Comparison of ENCODE assay signal across 19 cellular contexts in the genomic region with DNA sequence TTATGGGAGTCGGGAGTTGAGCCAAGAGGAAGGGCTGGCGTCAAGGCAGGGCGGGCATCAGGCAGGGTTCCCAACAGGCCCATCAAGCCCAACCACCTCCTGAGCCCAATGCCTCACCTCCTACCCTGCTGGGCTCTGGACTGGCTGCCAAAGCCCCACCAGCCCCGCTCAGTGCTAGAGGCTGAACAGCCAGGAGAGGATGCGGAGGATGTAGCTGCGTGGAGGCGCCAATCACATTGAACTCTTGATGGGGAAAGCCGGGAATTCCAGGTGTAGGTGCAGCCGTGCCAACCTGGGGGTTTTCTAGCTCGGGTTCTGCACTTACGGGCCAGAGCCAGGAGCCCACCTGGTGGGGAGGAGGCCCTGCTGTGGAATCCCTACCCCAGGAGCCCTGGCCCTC. TPM values are rescaled to one million over a fixed set of nuclear protein-coding genes. Genes with fewer than 3 reads are reported as not detected.
DNase-seq lines count a peak whose midpoint lies in the region; ATAC-seq, FAIRE-seq and TF ChIP-seq lines count a peak whose summit lies in the region.
"Had no signal": no experiment of that assay in that cellular context is flagged by ENCODE, and none has a peak within 500 bp of the region (broad histone marks: within the 10 kb centered on the region; RNA-seq: fewer than 3 reads in every experiment).

No MANE protein-coding gene starts in this region.

- peak overlapping the region in 1 of 2 experiments; percentile 19; a peak in 1 of 4 replicates for H3K9ac ChIP-seq in K562 (ENCODE audit: insufficient read depth in 1 of 2, low read depth in 2 of 2, low read length in 2 of 2)

- intact Hi-C loops in K562 (cut with micrococcal nuclease) (no loop called here), heart right ventricle (cut with DNase I) (no loop called here)

- TF ChIP-seq RAD21 in K562 (CRISPR knock-in tag; conservative IDR thresholded peaks at IDR 0.05 in 1 of 2, IDR thresholded peaks at IDR 0.05 in 1 of 2) = no peak

- no peak overlapping the region for H3K4me3 Mint-ChIP-seq in activated T-cell treated with anti-CD3 and anti-CD28 coated beads, Interleukin-2, amount 50 U/mL, for 24 hours
- peak overlapping the region; percentile 38 for H3K4me3 Mint-ChIP-seq in neural crest cell

- no peak for TF ChIP-seq EP300 in K562 (IDR thresholded peaks at IDR 0.05; ENCODE audit: low read length)

- no peak for TF ChIP-seq CTCF in K562 (IDR thresholded peaks at IDR 0.05 in 2 of 3, conservative IDR thresholded peaks at IDR 0.05 in 1 of 3; ENCODE audit: insufficient read depth in 2 of 3, low read depth in 1 of 3, low read length in 3 of 3)
- TF ChIP-seq CTCF in heart right ventricle (IDR thresholded peaks at IDR 0.05) = no peak
- no peak for TF ChIP-seq CTCF in neural crest cell (conservative IDR thresholded peaks at IDR 0.05)
- TF ChIP-seq CTCF in GM10248 (IDR thresholded peaks at IDR 0.05; ENCODE audit: control extremely low read depth, extremely low read depth, low read depth, missing control alignments) = no peak

- H3K9me3 Mint-ChIP-seq in activated T-cell treated with anti-CD3 and anti-CD28 coated beads, Interleukin-2, amount 50 U/mL, for 24 hours = no peaks in the 10 kb centered on the region
- no peaks in the 10 kb centered on the region for H3K9me3 Mint-ChIP-seq in neural crest cell

- peaks cover 0 to 19% of the 10 kb centered on the region in 2 experiments; a peak in 1 of 5 replicates for H3K4me1 ChIP-seq in K562 (replicated peaks in 1 of 2; ENCODE audit: control insufficient read depth in 2 of 2, insufficient read depth in 2 of 2, low read length in 2 of 2)
- H3K4me1 ChIP-seq in heart right ventricle = peaks cover 0 to 28% (median 8%) of the 10 kb centered on the region in 9 donors

- H3K36me3 ChIP-seq in K562 (ENCODE audit: control insufficient read depth, insufficient read depth, low read length) (peaks cover 98% of the 10 kb centered on the region), heart right ventricle (peaks cover 0 to 100% (median 26%) of the 10 kb centered on the region in 9 donors)

- H3K79me2 ChIP-seq in K562 (ENCODE audit: control insufficient read depth, insufficient read depth, low read length) = peaks cover 15% of the 10 kb centered on the region

- POLR2A ChIA-PET in K562 (lab: Yijun Ruan, JAX) = interaction anchor here (0.6 to 1.0 kb wide), 2 partner anchors 10 to 105 kb away, joined by 3 to 4 read pairs; partner anchors contain the start of gene ZNF655
- POLR2A ChIA-PET in GM10248 (lab: Yijun Ruan, JAX) = no interaction called here

- H3K4me1 Mint-ChIP-seq in activated T-cell treated with anti-CD3 and anti-CD28 coated beads, Interleukin-2, amount 50 U/mL, for 24 hours (ENCODE audit: low read depth) = no peaks in the 10 kb centered on the region
- H3K4me1 Mint-ChIP-seq in neural crest cell = no peaks in the 10 kb centered on the region

- CTCF ChIA-PET in K562 (lab: Yijun Ruan, JAX; ENCODE audit: low intra/inter-chr PET ratio) (no interaction called here), GM10248 (lab: Yijun Ruan, JAX) (no interaction called here)

- H3K4me2 ChIP-seq in K562 (ENCODE audit: insufficient read depth, low read length) = no peak overlapping the region

- 90% methylated on average over 11 of the region's 11 CpGs for WGBS in K562 (ENCODE audit: insufficient coverage, low coverage, missing lambda C conversion rate)
- 81 to 87% methylated on average over 11 of the region's 11 CpGs for WGBS in heart right ventricle, 2 donors

- H3K4me3 ChIP-seq in K562 (no peak overlapping the region), heart right ventricle (no peak overlapping the region)

- H4K20me1 ChIP-seq in K562 (replicated peaks; ENCODE audit: control insufficient read depth, insufficient read depth, low read length) = peaks cover 21% of the 10 kb centered on the region; the same call in 1 of the 2 replicates

- no peak for TF ChIP-seq POLR2A in K562 (conservative IDR thresholded peaks at IDR 0.05)

- in situ Hi-C loops in K562 (cut with MboI) = no loop called here

- H2AFZ ChIP-seq in K562 (ENCODE audit: low read depth, low read length) = no peak overlapping the region

- H3K27ac ChIP-seq in K562 (ENCODE audit: extremely low read depth, low read depth, low read length) (no peak overlapping the region), heart right ventricle (peak overlapping the region in 5 of 10 donors; percentile 34 to 62 (median 57))

- no peak for FAIRE-seq in K562 (lab: Jason Lieb, UNC)
- FAIRE-seq: A204.1, GM19239 had no signal

- no peak for DNase-seq in activated T-cell treated with anti-CD3 and anti-CD28 coated beads, Interleukin-2, amount 50 U/mL, for 24 hours
- DNase-seq in activated T-cell treated with anti-CD3 and anti-CD28 coated beads, Interleukin-2, amount 50 U/mL, for 1 hour = no peak
- DNase-seq in K562 (ENCODE audit: extremely low read depth in 1 of 4, low spot score in 3 of 4) = no peak
- peak in 1 of 2 donors; percentile 34 for DNase-seq in heart right ventricle
- DNase-seq in neural crest cell (ENCODE audit: low read depth, low spot score) = no peak
- no peak for DNase-seq in GM10248 (ENCODE audit: extremely low spot score)
- DNase-seq: C1 segment of cervical spinal cord, EL, KG1, NCI-H1436, NCI-H2029, NCI-H2171 treated with DMSO at 0.1 percent for 48 hours, NCI-H446 treated with DMSO at 0.1 percent for 48 hours, NCI-H748 treated with DMSO at 0.1 percent for 48 hours, PC-3 had no signal

- H3K9me3 ChIP-seq in K562 (replicated peaks; ENCODE audit: control insufficient read depth, insufficient read depth, low read depth, low read length) (no peaks in the 10 kb centered on the region), heart right ventricle (no peaks in the 10 kb centered on the region)

- peak overlapping the region; percentile 47 for H3K27ac Mint-ChIP-seq in activated T-cell treated with anti-CD3 and anti-CD28 coated beads, Interleukin-2, amount 50 U/mL, for 24 hours
- no peak overlapping the region for H3K27ac Mint-ChIP-seq in neural crest cell (ENCODE audit: unreplicated experiment)

- H3K27me3 ChIP-seq in K562 (ENCODE audit: control insufficient read depth in 2 of 2, insufficient read depth in 2 of 2, low read length in 2 of 2) (no peaks in the 10 kb centered on the region), heart right ventricle (no peaks in the 10 kb centered on the region)

- no peaks in the 10 kb centered on the region for H3K9me1 ChIP-seq in K562 (ENCODE audit: control insufficient read depth, insufficient read depth, low read length)

- no TSS peak for BruUV-seq in K562 (replicated peaks; lab: Mats Ljungman, UMichigan)

- H3K36me3 Mint-ChIP-seq in activated T-cell treated with anti-CD3 and anti-CD28 coated beads, Interleukin-2, amount 50 U/mL, for 24 hours (ENCODE audit: low read depth) = peaks cover 99% of the 10 kb centered on the region
- H3K36me3 Mint-ChIP-seq in neural crest cell (ENCODE audit: low read depth) = peaks cover 14% of the 10 kb centered on the region

- H3K27me3 Mint-ChIP-seq in activated T-cell treated with anti-CD3 and anti-CD28 coated beads, Interleukin-2, amount 50 U/mL, for 24 hours = no peaks in the 10 kb centered on the region
- no peaks in the 10 kb centered on the region for H3K27me3 Mint-ChIP-seq in neural crest cell (ENCODE audit: low read depth)

- ATAC-seq in K562 (no peak), heart right ventricle (peak; percentile 36 to 73 (median 59)), GM19467 (IDR thresholded peaks at IDR 0.05; ENCODE audit: unreplicated experiment) (no peak), HG02938 (IDR thresholded peaks at IDR 0.05; ENCODE audit: unreplicated experiment) (no peak)
- ATAC-seq: PC-3 had no signal

RNA-seq across cellular contexts. Expression of gene ATP5MF, which starts 12.9 kb away (rescaled TPM):
- total RNA-seq in K562 (2011; cell fraction: chromatin; rRNA removed; ENCODE audit: low replicate concordance) = 199 and 200 TPM in 2 replicates
- 227 and 265 TPM in 2 replicates for total RNA-seq in K562 (2011; cell fraction: nucleolus; rRNA removed)
- total RNA-seq in K562 (2011; cell fraction: nucleoplasm; rRNA removed) = 307 and 337 TPM in 2 replicates
- 1,647 and 1,953 TPM in 2 replicates for total RNA-seq in K562 (2014; rRNA removed)
- 2,182 and 2,228 TPM in 2 replicates for total RNA-seq in K562 (2014; rRNA removed; fragmentation: Illumina TruSeq; extraction: Trizol)
- total RNA-seq in K562 (2015; rRNA removed; fragmentation: Illumina TruSeq; extraction: Trizol) = 2,335 and 2,592 TPM in 2 replicates
- total RNA-seq in K562 (2021) = 949 and 959 TPM in 2 replicates
- 1,154 and 1,475 TPM in 2 replicates for polyA plus RNA-seq in K562 (2011; rRNA removed)
- 4,298 and 5,093 TPM in 2 replicates for polyA plus RNA-seq in K562 (2011; cell fraction: cytosol; rRNA removed)
- 459 and 582 TPM in 2 replicates for polyA plus RNA-seq in K562 (2011; cell fraction: nucleus; rRNA removed)
- 1,640 and 4,263 TPM in 2 replicates for polyA plus RNA-seq in K562 (2012)
- 2,809 and 3,010 TPM in 2 replicates for polyA plus RNA-seq in K562 (2014; fragmentation: Illumina TruSeq; extraction: Trizol)
- polyA plus RNA-seq in K562 (2014; fragmentation: Nextera tagmentation; extraction: Ambion mirVana) = 1,000 to 10,000 TPM; 4,986 to 5,374 TPM
- polyA plus RNA-seq in K562 (2014; rRNA removed) = 2,215 and 2,237 TPM in 2 replicates
- polyA minus RNA-seq in K562 (2011; rRNA and poly(A)+ RNA removed) = 447 and 659 TPM in 2 replicates
- 332 and 417 TPM in 2 replicates for polyA minus RNA-seq in K562 (2011; cell fraction: cytosol; rRNA and poly(A)+ RNA removed)
- polyA minus RNA-seq in K562 (2011; cell fraction: nucleus; rRNA and poly(A)+ RNA removed) = 50.5 and 91.3 TPM in 2 replicates
- 100 to 1,000 TPM; 571 to 924 (median 746) TPM for total RNA-seq in heart right ventricle
- 1,000 to 10,000 TPM; 2,534 to 4,161 TPM for polyA plus RNA-seq in heart right ventricle
- 403 and 423 TPM in 2 replicates for total RNA-seq in neural crest cell

RNA-seq across cellular contexts. Expression of gene CPSF4, which starts 14.4 kb away (rescaled TPM):
- 152 and 384 TPM in 2 replicates for total RNA-seq in K562 (2011; cell fraction: chromatin; rRNA removed; ENCODE audit: low replicate concordance)
- total RNA-seq in K562 (2011; cell fraction: nucleolus; rRNA removed) = 218 TPM in 2 replicates
- total RNA-seq in K562 (2011; cell fraction: nucleoplasm; rRNA removed) = 228 and 250 TPM in 2 replicates
- total RNA-seq in K562 (2014; rRNA removed) (71.7 and 83.4 TPM in 2 replicates), K562 (2014; rRNA removed; fragmentation: Illumina TruSeq; extraction: Trizol) (39.2 and 46.1 TPM in 2 replicates), K562 (2015; rRNA removed; fragmentation: Illumina TruSeq; extraction: Trizol) (63.9 and 66.7 TPM in 2 replicates), K562 (2021) (97.7 and 99.8 TPM in 2 replicates), heart right ventricle (10 to 100 TPM; 12.6 to 21.7 (median 15.7) TPM), neural crest cell (111 and 117 TPM in 2 replicates)
- polyA plus RNA-seq in K562 (2011; rRNA removed) (81.3 and 83.8 TPM in 2 replicates), K562 (2014; fragmentation: Illumina TruSeq; extraction: Trizol) (86.8 and 90.7 TPM in 2 replicates), K562 (2014; fragmentation: Nextera tagmentation; extraction: Ambion mirVana) (10 to 100 TPM; 16.9 to 17.4 TPM), K562 (2014; rRNA removed) (118 and 126 TPM in 2 replicates), heart right ventricle (10 to 100 TPM; 19.7 to 20.7 TPM)
- 74.0 and 128 TPM in 2 replicates for polyA plus RNA-seq in K562 (2011; cell fraction: cytosol; rRNA removed)
- polyA plus RNA-seq in K562 (2011; cell fraction: nucleus; rRNA removed) = 257 and 356 TPM in 2 replicates
- 69.0 and 82.1 TPM in 2 replicates for polyA plus RNA-seq in K562 (2012)
- polyA minus RNA-seq in K562 (2011; rRNA and poly(A)+ RNA removed) = 32.3 and 54.6 TPM in 2 replicates
- polyA minus RNA-seq in K562 (2011; cell fraction: cytosol; rRNA and poly(A)+ RNA removed) = 26.3 and 38.3 TPM in 2 replicates
- polyA minus RNA-seq in K562 (2011; cell fraction: nucleus; rRNA and poly(A)+ RNA removed) = 63.5 and 66.6 TPM in 2 replicates

RNA-seq across cellular contexts. Expression of gene PTCD1, which starts 14.5 kb away (rescaled TPM):
- 20.1 and 49.2 TPM in 2 replicates for total RNA-seq in K562 (2011; cell fraction: chromatin; rRNA removed; ENCODE audit: low replicate concordance)
- 22.2 and 25.2 TPM in 2 replicates for total RNA-seq in K562 (2011; cell fraction: nucleolus; rRNA removed)
- total RNA-seq in K562 (2011; cell fraction: nucleoplasm; rRNA removed) = 9.8 and 15.1 TPM in 2 replicates
- total RNA-seq in K562 (2014; rRNA removed) (17.1 and 24.4 TPM in 2 replicates), K562 (2014; rRNA removed; fragmentation: Illumina TruSeq; extraction: Trizol) (6.2 and 6.9 TPM in 2 replicates), K562 (2015; rRNA removed; fragmentation: Illumina TruSeq; extraction: Trizol) (10.3 and 10.5 TPM in 2 replicates), K562 (2021) (12.3 and 16.3 TPM in 2 replicates), heart right ventricle (1 to 10 TPM; 2.7 to 4.8 (median 3.1) TPM), neural crest cell (9.7 and 11.1 TPM in 2 replicates)
- polyA plus RNA-seq in K562 (2011; rRNA removed) (4.1 and 5.3 TPM in 2 replicates), K562 (2014; fragmentation: Illumina TruSeq; extraction: Trizol) (5.0 and 21.9 TPM in 2 replicates), K562 (2014; fragmentation: Nextera tagmentation; extraction: Ambion mirVana) (under 1 TPM; 0.46 to 0.57 TPM), K562 (2014; rRNA removed) (10.5 and 13.5 TPM in 2 replicates), heart right ventricle (1 to 10 TPM; 2.4 to 3.2 TPM)
- 4.6 and 13.2 TPM in 2 replicates for polyA plus RNA-seq in K562 (2011; cell fraction: cytosol; rRNA removed)
- 8.8 and 19.0 TPM in 2 replicates for polyA plus RNA-seq in K562 (2011; cell fraction: nucleus; rRNA removed)
- 6.9 and 10.9 TPM in 2 replicates for polyA plus RNA-seq in K562 (2012)
- 3.8 and 5.0 TPM in 2 replicates for polyA minus RNA-seq in K562 (2011; rRNA and poly(A)+ RNA removed)
- 4.6 and 7.6 TPM in 2 replicates for polyA minus RNA-seq in K562 (2011; cell fraction: cytosol; rRNA and poly(A)+ RNA removed)
- polyA minus RNA-seq in K562 (2011; cell fraction: nucleus; rRNA and poly(A)+ RNA removed) = 6.6 and 8.1 TPM in 2 replicates

RNA-seq across cellular contexts. Expression of gene ZNF789, which starts 19.6 kb away (rescaled TPM):
- 137 and 181 TPM in 2 replicates for total RNA-seq in K562 (2011; cell fraction: chromatin; rRNA removed; ENCODE audit: low replicate concordance)
- 98.2 and 99.9 TPM in 2 replicates for total RNA-seq in K562 (2011; cell fraction: nucleolus; rRNA removed)
- 161 and 237 TPM in 2 replicates for total RNA-seq in K562 (2011; cell fraction: nucleoplasm; rRNA removed)
- total RNA-seq in K562 (2014; rRNA removed) (16.4 and 19.6 TPM in 2 replicates), K562 (2014; rRNA removed; fragmentation: Illumina TruSeq; extraction: Trizol) (30.7 and 32.3 TPM in 2 replicates), K562 (2015; rRNA removed; fragmentation: Illumina TruSeq; extraction: Trizol) (23.0 and 24.8 TPM in 2 replicates), K562 (2021) (22.1 and 22.8 TPM in 2 replicates), heart right ventricle (1 to 10 TPM; 1.7 to 5.6 (median 3.7) TPM), neural crest cell (25.6 and 27.8 TPM in 2 replicates)
- polyA plus RNA-seq in K562 (2011; rRNA removed) (46.2 and 57.0 TPM in 2 replicates), K562 (2014; fragmentation: Illumina TruSeq; extraction: Trizol) (28.1 and 29.1 TPM in 2 replicates), K562 (2014; fragmentation: Nextera tagmentation; extraction: Ambion mirVana) (1 to 10 TPM; 6.1 to 7.4 TPM), K562 (2014; rRNA removed) (34.8 and 40.2 TPM in 2 replicates), heart right ventricle (10 to 100 TPM in 1 of 2 donors, 1 to 10 TPM in 1; 2.5 to 10.9 TPM)
- 15.9 and 26.5 TPM in 2 replicates for polyA plus RNA-seq in K562 (2011; cell fraction: cytosol; rRNA removed)
- 75.3 and 93.3 TPM in 2 replicates for polyA plus RNA-seq in K562 (2011; cell fraction: nucleus; rRNA removed)
- polyA plus RNA-seq in K562 (2012) = 17.2 and 38.0 TPM in 2 replicates
- polyA minus RNA-seq in K562 (2011; rRNA and poly(A)+ RNA removed) = 21.5 and 27.8 TPM in 2 replicates
- 13.0 and 13.5 TPM in 2 replicates for polyA minus RNA-seq in K562 (2011; cell fraction: cytosol; rRNA and poly(A)+ RNA removed)
- polyA minus RNA-seq in K562 (2011; cell fraction: nucleus; rRNA and poly(A)+ RNA removed) = 25.7 and 27.0 TPM in 2 replicates

RNA-seq across cellular contexts. Expression of gene BUD31, which starts 44.3 kb away (rescaled TPM):
- 71.4 and 104 TPM in 2 replicates for total RNA-seq in K562 (2011; cell fraction: chromatin; rRNA removed; ENCODE audit: low replicate concordance)
- 46.8 and 62.5 TPM in 2 replicates for total RNA-seq in K562 (2011; cell fraction: nucleolus; rRNA removed)
- 67.0 and 82.8 TPM in 2 replicates for total RNA-seq in K562 (2011; cell fraction: nucleoplasm; rRNA removed)
- total RNA-seq in K562 (2014; rRNA removed) = 247 and 279 TPM in 2 replicates
- total RNA-seq in K562 (2014; rRNA removed; fragmentation: Illumina TruSeq; extraction: Trizol) = 214 and 266 TPM in 2 replicates
- 211 and 238 TPM in 2 replicates for total RNA-seq in K562 (2015; rRNA removed; fragmentation: Illumina TruSeq; extraction: Trizol)
- 242 and 255 TPM in 2 replicates for total RNA-seq in K562 (2021)
- polyA plus RNA-seq in K562 (2011; rRNA removed) = 69.4 and 105 TPM in 2 replicates
- polyA plus RNA-seq in K562 (2011; cell fraction: cytosol; rRNA removed) = 77.0 and 96.0 TPM in 2 replicates
- polyA plus RNA-seq in K562 (2011; cell fraction: nucleus; rRNA removed) = 42.2 and 50.1 TPM in 2 replicates
- 142 and 298 TPM in 2 replicates for polyA plus RNA-seq in K562 (2012)
- 307 and 342 TPM in 2 replicates for polyA plus RNA-seq in K562 (2014; fragmentation: Illumina TruSeq; extraction: Trizol)
- polyA plus RNA-seq in K562 (2014; fragmentation: Nextera tagmentation; extraction: Ambion mirVana) = 100 to 1,000 TPM; 275 to 332 TPM
- polyA plus RNA-seq in K562 (2014; rRNA removed) = 237 and 272 TPM in 2 replicates
- 50.5 and 64.8 TPM in 2 replicates for polyA minus RNA-seq in K562 (2011; rRNA and poly(A)+ RNA removed)
- 36.5 and 42.6 TPM in 2 replicates for polyA minus RNA-seq in K562 (2011; cell fraction: cytosol; rRNA and poly(A)+ RNA removed)
- 16.4 and 18.0 TPM in 2 replicates for polyA minus RNA-seq in K562 (2011; cell fraction: nucleus; rRNA and poly(A)+ RNA removed)
- 10 to 100 TPM; 28.3 to 59.7 (median 40.9) TPM for total RNA-seq in heart right ventricle
- polyA plus RNA-seq in heart right ventricle = 100 to 1,000 TPM in 1 of 2 donors, 10 to 100 TPM in 1; 81.7 to 116 TPM
- total RNA-seq in neural crest cell = 107 and 108 TPM in 2 replicates

Comparison
In these comparisons a context has a peak if more than half of its experiments do, and no peak if none do; other contexts are left out.
1. ATAC-seq: peak in heart right ventricle (8 of 8); none in K562 (single experiment), GM19467 (single experiment) and HG02938 (single experiment).